10 cellular contexts compared by ENCODE assay signal in genomic region chr17:50565559-50566350, GRCh38.
DNase-seq lines count a peak whose midpoint lies in the region; ATAC-seq lines count a peak whose summit lies in the region.
"Had no signal": no experiment of that assay in that cellular context is flagged by ENCODE, and none has a peak within 500 bp of the region (broad histone marks: within the 10 kb centered on the region; RNA-seq: fewer than 3 reads in every experiment).

No MANE protein-coding gene starts in this region.

- peak; percentile 52 for DNase-seq in CD1c-positive myeloid dendritic cell (ENCODE audit: extremely low spot score)
- peak; percentile 69 for DNase-seq in NAMALWA (ENCODE audit: low spot score)
- DNase-seq in adipocyte (ENCODE audit: low read depth), result no peak
- DNase-seq in T-helper 2 cell treated with Interferon-gamma antibody and Interleukin-4, amounts not matched to agents 5 μg/mL and 100 μg/mL, for 36 hours (ENCODE audit: low spot score), result no peak
- DNase-seq: NCI-H187 had no signal

- ATAC-seq in HG02678 (IDR thresholded peaks at IDR 0.05; ENCODE audit: unreplicated experiment), result no peak
- ATAC-seq in HG03378 (IDR thresholded peaks at IDR 0.05; ENCODE audit: unreplicated experiment), result no peak
- ATAC-seq in HG02571 (IDR thresholded peaks at IDR 0.05; ENCODE audit: unreplicated experiment), result no peak
- ATAC-seq: stimulated activated memory B cell treated with anti-CD40 and anti-IgM and Interleukin-4, amounts not matched to agents 10 μg/mL and 1 μg/mL and 100 μg/mL, for 72 hours had no signal

- H3K27ac ChIP-seq in layer of hippocampus (ENCODE audit: low read depth, low read length), result peak overlapping the region; percentile 65

- H3K4me1 ChIP-seq in adipocyte (ENCODE audit: control insufficient read depth, insufficient read depth, low read length), result peaks cover 12% of the 10 kb centered on the region

- H3K4me1 Mint-ChIP-seq in T-helper 2 cell treated with Interferon-gamma antibody and Interleukin-4, amounts not matched to agents 5 μg/mL and 100 μg/mL, for 36 hours (ENCODE audit: low read depth), result peaks cover 5% of the 10 kb centered on the region

- no peak overlapping the region for H3K4me3 Mint-ChIP-seq in T-helper 2 cell treated with Interferon-gamma antibody and Interleukin-4, amounts not matched to agents 5 μg/mL and 100 μg/mL, for 36 hours
- H3K4me3 Mint-ChIP-seq: stimulated activated memory B cell treated with anti-CD40 and anti-IgM and Interleukin-4, amounts not matched to agents 10 μg/mL and 1 μg/mL and 100 μg/mL, for 72 hours had no signal

- peaks cover 54% of the 10 kb centered on the region for H3K27me3 Mint-ChIP-seq in T-helper 2 cell treated with Interferon-gamma antibody and Interleukin-4, amounts not matched to agents 5 μg/mL and 100 μg/mL, for 36 hours (ENCODE audit: low read depth)

- H3K4me3 ChIP-seq in adipocyte (ENCODE audit: low read length), result no peak overlapping the region

- H3K36me3 ChIP-seq in adipocyte (ENCODE audit: control insufficient read depth, insufficient read depth, low read length, severe bottlenecking), result no peaks in the 10 kb centered on the region

- H3K9me3 Mint-ChIP-seq in T-helper 2 cell treated with Interferon-gamma antibody and Interleukin-4, amounts not matched to agents 5 μg/mL and 100 μg/mL, for 36 hours, result no peaks in the 10 kb centered on the region
- H3K9me3 Mint-ChIP-seq: stimulated activated memory B cell treated with anti-CD40 and anti-IgM and Interleukin-4, amounts not matched to agents 10 μg/mL and 1 μg/mL and 100 μg/mL, for 72 hours had no signal

- peak overlapping the region; percentile 52 for H3K9ac ChIP-seq in adipocyte (ENCODE audit: low read length)

- H3K27me3 ChIP-seq in adipocyte (replicated peaks; ENCODE audit: control insufficient read depth, insufficient read depth, low read length), result no peaks in the 10 kb centered on the region
- peaks cover 20% of the 10 kb centered on the region for H3K27me3 ChIP-seq in layer of hippocampus (ENCODE audit: control insufficient read depth, insufficient read depth, low read length)

- no peaks in the 10 kb centered on the region for H3K36me3 Mint-ChIP-seq in T-helper 2 cell treated with Interferon-gamma antibody and Interleukin-4, amounts not matched to agents 5 μg/mL and 100 μg/mL, for 36 hours (ENCODE audit: low read depth)
- H3K36me3 Mint-ChIP-seq: stimulated activated memory B cell treated with anti-CD40 and anti-IgM and Interleukin-4, amounts not matched to agents 10 μg/mL and 1 μg/mL and 100 μg/mL, for 72 hours had no signal

- no peak overlapping the region for H3K27ac Mint-ChIP-seq in T-helper 2 cell treated with Interferon-gamma antibody and Interleukin-4, amounts not matched to agents 5 μg/mL and 100 μg/mL, for 36 hours
- H3K27ac Mint-ChIP-seq: stimulated activated memory B cell treated with anti-CD40 and anti-IgM and Interleukin-4, amounts not matched to agents 10 μg/mL and 1 μg/mL and 100 μg/mL, for 72 hours had no signal

- H3K9me3 ChIP-seq in adipocyte (ENCODE audit: control insufficient read depth, low read length), result no peaks in the 10 kb centered on the region

Comparison
In these comparisons a context has a peak if more than half of its experiments do, and no peak if none do; other contexts are left out.
1. DNase-seq: peak in CD1c-positive myeloid dendritic cell (single experiment) and NAMALWA (single experiment); none in adipocyte (single experiment) and T-helper 2 cell treated with Interferon-gamma antibody and Interleukin-4, amounts not matched to agents 5 μg/mL and 100 μg/mL, for 36 hours (single experiment).